In genomic region chr12:50825372-50825838, GRCh38 we compare ENCODE assay signal across 8 cellular contexts. TPM values are rescaled to one million over a fixed set of nuclear protein-coding genes. Genes with fewer than 3 reads are reported as not detected.
DNase-seq lines count a peak whose midpoint lies in the region; ATAC-seq and TF ChIP-seq lines count a peak whose summit lies in the region.

No MANE protein-coding gene starts in this region.

- WGBS in adrenal gland, 4 donors, result 0 to 1% (median 1%) methylated on average over 2 of the region's 2 CpGs

- TF ChIP-seq CTCF in 22Rv1 (IDR thresholded peaks at IDR 0.05), result peak; percentile 86
- peak; percentile 23 to 90 (median 64) for TF ChIP-seq CTCF in adrenal gland (IDR thresholded peaks at IDR 0.05)
- TF ChIP-seq CTCF in left ventricle myocardium inferior (IDR thresholded peaks at IDR 0.05; ENCODE audit: borderline replicate concordance), result peak; percentile 64

- ATAC-seq in GM21529 (IDR thresholded peaks at IDR 0.05; ENCODE audit: unreplicated experiment), result no peak
- no peak for ATAC-seq in GM19455 (IDR thresholded peaks at IDR 0.05; ENCODE audit: unreplicated experiment)

- H3K36me3 ChIP-seq in adrenal gland (replicated peaks in 1 of 2), result no peaks in the 10 kb centered on the region
- H3K36me3 ChIP-seq in left ventricle myocardium inferior, result peaks cover 6% of the 10 kb centered on the region

- intact Hi-C loops in adrenal gland (cut with DNase I) (loop anchor here in 1 of 2 donors (5.0 kb wide), 1 partner anchor 162 kb away; no protein-coding TSS in a partner anchor), left ventricle myocardium inferior (cut with micrococcal nuclease) (loop anchor here (5.0 kb wide), 1 partner anchor 162 kb away; no protein-coding TSS in a partner anchor)

- H3K4me3 ChIP-seq in adrenal gland, result no peak overlapping the region
- H3K4me3 ChIP-seq in left ventricle myocardium inferior, result no peak overlapping the region
- H3K4me3 ChIP-seq in skeletal muscle cell (ENCODE audit: low read depth, low read length), result no peak overlapping the region

- H3K27ac ChIP-seq in 22Rv1, result peak overlapping the region; percentile 14
- H3K27ac ChIP-seq in adrenal gland, result peak overlapping the region; percentile 7 to 78 (median 43)
- peak overlapping the region; percentile 81 for H3K27ac ChIP-seq in left ventricle myocardium inferior (replicated peaks)

- TF ChIP-seq POLR2A in adrenal gland (IDR thresholded peaks at IDR 0.05), result no peak

- no peaks in the 10 kb centered on the region for H3K9me3 ChIP-seq in adrenal gland (replicated peaks in 1 of 3)
- no peaks in the 10 kb centered on the region for H3K9me3 ChIP-seq in left ventricle myocardium inferior (replicated peaks)

- H3K4me1 ChIP-seq in adrenal gland (replicated peaks in 1 of 2) (peaks cover 4 to 12% of the 10 kb centered on the region in 2 donors), left ventricle myocardium inferior (peaks cover 10% of the 10 kb centered on the region)

- DNase-seq in GM04504 (ENCODE audit: low read depth), result peak; percentile 51
- DNase-seq in NCI-H2227 (lab: John Stamatoyannopoulos, UW; ENCODE audit: unreplicated experiment), result peak; percentile 9
- peak in 5 of 7 donors; percentile 31 to 63 (median 40) for DNase-seq in adrenal gland
- DNase-seq in left ventricle myocardium inferior, result no peak
- DNase-seq in skeletal muscle cell (ENCODE audit: low read depth), result peak; percentile 31

- H3K27me3 ChIP-seq in adrenal gland, result no peaks in the 10 kb centered on the region
- no peaks in the 10 kb centered on the region for H3K27me3 ChIP-seq in left ventricle myocardium inferior (ENCODE audit: low read depth)

RNA-seq across cellular contexts. Expression of gene TMPRSS12, which starts 17.3 kb away (rescaled TPM):
- under 1 TPM in 1 of 8 donors, not detected in 7; 0.39 TPM for total RNA-seq in adrenal gland
- under 1 TPM in 1 of 3 donors, not detected in 2; 0.03 TPM for polyA plus RNA-seq in adrenal gland
- total RNA-seq in left ventricle myocardium inferior, result not detected

Comparison
In these comparisons a context has a peak if more than half of its experiments do, and no peak if none do; other contexts are left out.
1. H3K27ac ChIP-seq: peak in every context shown above with its lines; median percentile 81 in left ventricle myocardium inferior; 43 in adrenal gland; 14 in 22Rv1.